Comparison of ENCODE assay signal across 8 cellular contexts in genomic region chr7:30285067-30285530, GRCh38. TPM values are rescaled to one million over a fixed set of nuclear protein-coding genes. Genes with fewer than 3 reads are reported as not detected.
DNase-seq lines count a peak whose midpoint lies in the region; ATAC-seq, FAIRE-seq and TF ChIP-seq lines count a peak whose summit lies in the region.

No MANE protein-coding gene starts in this region.

- H3K9ac ChIP-seq in keratinocyte (ENCODE audit: control insufficient read depth, extremely low read depth, insufficient read depth, low read length): peak overlapping the region; percentile 94

- peaks cover 0 to 5% (median 0%) of the 10 kb centered on the region in 5 experiments for H3K9me3 Mint-ChIP-seq in brain

- no peaks in the 10 kb centered on the region for H4K20me1 ChIP-seq in keratinocyte (ENCODE audit: control insufficient read depth, extremely low read depth, insufficient read depth, low read length)

- peak; percentile 18 for ATAC-seq in HG03095 (IDR thresholded peaks at IDR 0.05; ENCODE audit: unreplicated experiment)

- no peak overlapping the region for H3K27ac Mint-ChIP-seq in brain

- peak in 1 of 2 experiments; percentile 5 for TF ChIP-seq CTCF in brain (conservative IDR thresholded peaks at IDR 0.05)
- no peak for TF ChIP-seq CTCF in keratinocyte (optimal IDR thresholded peaks at IDR 0.05 in 1 of 3, IDR thresholded peaks at IDR 0.05 in 1 of 3, conservative IDR thresholded peaks at IDR 0.05 in 1 of 3; ENCODE audit: extremely low read depth in 1 of 3, insufficient read depth in 2 of 3, low read length in 3 of 3)

- H3K27me3 ChIP-seq in keratinocyte (ENCODE audit: control insufficient read depth, extremely low read depth, insufficient read depth, low read length): no peaks in the 10 kb centered on the region

- H3K4me3 ChIP-seq in keratinocyte (ENCODE audit: control insufficient read depth in 2 of 3, extremely low read depth in 1 of 3, insufficient read depth in 2 of 3, low read depth in 1 of 3, low read length in 3 of 3): peak overlapping the region; percentile 51 to 72 (median 65)

- DNase-seq in activated T-cell treated with anti-CD3 and anti-CD28 coated beads for 1 hour (ENCODE audit: low read depth): peak; percentile 22
- DNase-seq in activated T-cell treated with anti-CD3 and anti-CD28 coated beads, Interleukin-2, amount 50 U/mL, for 1 hour: no peak
- peak in 4 of 5 donors; percentile 12 to 45 (median 24) for DNase-seq in T-helper 1 cell
- no peak for DNase-seq in keratinocyte (ENCODE audit: low read depth, low spot score)
- DNase-seq in stimulated activated CD4-positive, alpha-beta T cell treated with anti-CD3 and anti-CD28 coated beads, Interleukin-4, amount 100 ng/mL, for 24 hours: peak; percentile 33
- DNase-seq in KG1 (lab: John Stamatoyannopoulos, UW): no peak

- H3K36me3 Mint-ChIP-seq in brain: no peaks in the 10 kb centered on the region

- peaks cover 20% of the 10 kb centered on the region for H3K4me1 ChIP-seq in keratinocyte (ENCODE audit: control insufficient read depth, extremely low read depth, insufficient read depth, low read length)

- H3K4me3 Mint-ChIP-seq in brain: peak overlapping the region; percentile 69 to 79 (median 77)

- H3K9me3 ChIP-seq in keratinocyte (ENCODE audit: control insufficient read depth, low read depth, low read length): no peaks in the 10 kb centered on the region

- no peak overlapping the region for H2AFZ ChIP-seq in keratinocyte (ENCODE audit: control insufficient read depth, low read length)

- H3K27me3 Mint-ChIP-seq in brain: peaks cover 4% of the 10 kb centered on the region

- no peaks in the 10 kb centered on the region for H3K36me3 ChIP-seq in keratinocyte (ENCODE audit: control insufficient read depth in 2 of 2, extremely low read depth in 1 of 2, insufficient read depth in 2 of 2, low read length in 2 of 2)

- no peaks in the 10 kb centered on the region for H3K9me1 ChIP-seq in keratinocyte (ENCODE audit: control insufficient read depth, extremely low read depth, insufficient read depth, low read length)

- H3K4me1 Mint-ChIP-seq in brain: peaks cover 49% of the 10 kb centered on the region

- H3K79me2 ChIP-seq in keratinocyte (ENCODE audit: control insufficient read depth, insufficient read depth, low read length): peaks cover 35% of the 10 kb centered on the region

- peak overlapping the region; percentile 90 for H3K27ac ChIP-seq in keratinocyte (ENCODE audit: control insufficient read depth, insufficient read depth, low read length)

- peak overlapping the region; percentile 10 for H3K4me2 ChIP-seq in keratinocyte (ENCODE audit: control insufficient read depth, extremely low read depth, insufficient read depth, low read depth, low read length)

- dilution Hi-C loops in keratinocyte (cut with MboI; ENCODE audit: extremely low pct_ligation_motif_present, low sequenced_read_pairs): no loop called here

- no peak for FAIRE-seq in keratinocyte (lab: Jason Lieb, UNC)

RNA-seq across cellular contexts. Expression of gene ZNRF2, which starts 0.7 kb away (rescaled TPM):
- 7.9 TPM for polyA plus RNA-seq in brain (ENCODE audit: insufficient read depth, low read depth, low replicate concordance)
- 4.0 to 7.0 TPM (median 6.0 TPM) in 3 replicates for polyA plus RNA-seq in keratinocyte
- polyA plus RNA-seq in keratinocyte (2011; ENCODE audit: low read depth): 1.9 TPM
- polyA plus RNA-seq in keratinocyte (2011; cell fraction: cytosol; rRNA removed): 3.2 and 6.6 TPM in 2 replicates
- polyA plus RNA-seq in keratinocyte (2011; cell fraction: nucleus; rRNA removed): 3.8 and 4.2 TPM in 2 replicates
- polyA plus RNA-seq in keratinocyte (2012; ENCODE audit: low replicate concordance): 4.7 TPM in 2 replicates
- polyA minus RNA-seq in keratinocyte: 0.43 to 6.5 TPM (median 3.9 TPM) in 3 replicates
- 12.1 TPM for polyA minus RNA-seq in keratinocyte (2011; cell fraction: cytosol; rRNA and poly(A)+ RNA removed)
- 9.5 and 11.9 TPM in 2 replicates for polyA minus RNA-seq in keratinocyte (2011; cell fraction: nucleus; rRNA and poly(A)+ RNA removed)

Comparison
In these comparisons a context has a peak if more than half of its experiments do, and no peak if none do; other contexts are left out.
1. DNase-seq: peak in activated T-cell treated with anti-CD3 and anti-CD28 coated beads for 1 hour (single experiment), T-helper 1 cell (4 of 5) and stimulated activated CD4-positive, alpha-beta T cell treated with anti-CD3 and anti-CD28 coated beads, Interleukin-4, amount 100 ng/mL, for 24 hours (single experiment); none in activated T-cell treated with anti-CD3 and anti-CD28 coated beads, Interleukin-2, amount 50 U/mL, for 1 hour (single experiment), keratinocyte (single experiment) and KG1 (single experiment).